In the genomic region with DNA sequence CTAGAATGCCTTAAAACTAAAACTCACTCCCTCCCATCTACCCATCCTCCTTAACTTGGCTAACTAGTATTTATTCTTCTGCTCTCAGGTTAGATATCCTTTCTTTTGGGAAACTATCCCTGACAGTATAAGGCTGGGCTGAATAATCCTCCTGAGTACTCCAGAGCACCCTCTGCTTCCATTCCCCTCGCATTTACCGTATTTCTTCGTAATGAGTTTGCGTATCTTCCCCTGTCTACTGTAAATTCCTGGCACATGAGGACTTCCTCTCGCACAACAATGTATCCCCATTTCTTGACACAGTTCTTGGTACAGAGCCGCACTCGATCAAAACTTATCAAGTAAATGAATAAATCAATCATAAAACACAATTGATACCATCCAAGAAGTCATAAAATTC, we compare ENCODE assay signal across 16 cellular contexts.
DNase-seq lines count a peak whose midpoint lies in the region; TF ChIP-seq lines count a peak whose summit lies in the region.
"Had no signal": no experiment of that assay in that cellular context is flagged by ENCODE, and none has a peak within 500 bp of the region (broad histone marks: within the 10 kb centered on the region; RNA-seq: fewer than 3 reads in every experiment).

No MANE protein-coding gene starts in this region.

- H2BK120ac ChIP-seq in mesenchymal stem cell (ENCODE audit: low read depth, low read length) = no peak overlapping the region

- H3K18ac ChIP-seq in mesenchymal stem cell (ENCODE audit: low read depth in 1 of 2, low read length in 2 of 2) = no peak overlapping the region

- no peaks in the 10 kb centered on the region for H3K9me2 ChIP-seq in DOHH2 (replicated peaks; ENCODE audit: control insufficient read depth, low read length)
- no peaks in the 10 kb centered on the region for H3K9me2 ChIP-seq in PC-9 (ENCODE audit: insufficient read depth)
- H3K9me2 ChIP-seq: SK-N-SH had no signal

- peak overlapping the region; percentile 84 for H3K4me2 ChIP-seq in DOHH2 (ENCODE audit: low read length)
- peak overlapping the region; percentile 73; the same call in 1 of the 2 replicates for H3K4me2 ChIP-seq in PC-9
- H3K4me2 ChIP-seq in mesenchymal stem cell (ENCODE audit: low read length, poor library complexity, severe bottlenecking) = no peak overlapping the region

- no peak overlapping the region for H2BK5ac ChIP-seq in mesenchymal stem cell (ENCODE audit: low read depth, low read length, poor library complexity, severe bottlenecking)

- no peak overlapping the region for H3K23ac ChIP-seq in mesenchymal stem cell (ENCODE audit: low read length in 2 of 2)

- DNase-seq in PC-9 (no peak), mesenchymal stem cell (no peak), esophagus muscularis mucosa (ENCODE audit: extremely low spot score) (no peak), retina (no peak), OCI-M2 (lab: John Stamatoyannopoulos, UW; ENCODE audit: unreplicated experiment) (no peak)
- DNase-seq: ACHN, AML-193, H7, NCI-H1417 treated with DMSO at 0.1 percent for 48 hours, NCI-H2029, NCI-H2171, NCI-H748 treated with DMSO at 0.1 percent for 48 hours, SHP77, SK-N-SH had no signal

- TF ChIP-seq EP300 in esophagus muscularis mucosa (IDR thresholded peaks at IDR 0.05) = no peak

- H3K14ac ChIP-seq in mesenchymal stem cell (ENCODE audit: low read length in 2 of 2) = no peak overlapping the region

- no peaks in the 10 kb centered on the region for H3K9me3 ChIP-seq in DOHH2 (ENCODE audit: control insufficient read depth, insufficient read depth, low read length)
- H3K9me3 ChIP-seq in PC-9 (ENCODE audit: insufficient read depth, low read depth) = no peaks in the 10 kb centered on the region
- H3K9me3 ChIP-seq in mesenchymal stem cell (ENCODE audit: control insufficient read depth, low read length) = no peaks in the 10 kb centered on the region
- no peaks in the 10 kb centered on the region for H3K9me3 ChIP-seq in esophagus muscularis mucosa
- H3K9me3 ChIP-seq: SK-N-SH had no signal

- H3K36me3 ChIP-seq in ACC112 (ENCODE audit: insufficient read depth, low read length) (no peaks in the 10 kb centered on the region), DOHH2 (ENCODE audit: control insufficient read depth, low read length) (no peaks in the 10 kb centered on the region), PC-9 (ENCODE audit: low read depth) (no peaks in the 10 kb centered on the region), mesenchymal stem cell (ENCODE audit: control insufficient read depth in 1 of 2, insufficient read depth in 2 of 2, low read depth in 1 of 2, low read length in 2 of 2) (no peaks in the 10 kb centered on the region), esophagus muscularis mucosa (no peaks in the 10 kb centered on the region)

- peak overlapping the region; percentile 52; the same call in 1 of the 2 replicates for H3K27ac ChIP-seq in ACC112 (ENCODE audit: low read depth, low read length)
- no peak overlapping the region for H3K27ac ChIP-seq in DOHH2 (ENCODE audit: low read depth, low read length)
- H3K27ac ChIP-seq in PC-9 = no peak overlapping the region
- no peak overlapping the region for H3K27ac ChIP-seq in mesenchymal stem cell (ENCODE audit: low read length, poor library complexity, severe bottlenecking)
- H3K27ac ChIP-seq in esophagus muscularis mucosa (replicated peaks in 1 of 4) = peak overlapping the region in 1 of 4 donors; percentile 66

- H4K8ac ChIP-seq in mesenchymal stem cell (ENCODE audit: low read length) = no peak overlapping the region

- no peaks in the 10 kb centered on the region; the same call in 1 of the 2 replicates for H3F3A ChIP-seq in DOHH2 (ENCODE audit: control insufficient read depth, insufficient read depth)
- H3F3A ChIP-seq in PC-9 (ENCODE audit: insufficient read depth, low read depth) = no peaks in the 10 kb centered on the region

- H3K4me1 ChIP-seq in ACC112 (ENCODE audit: control insufficient read depth, insufficient read depth, low read length, unreplicated experiment) (peaks cover 4% of the 10 kb centered on the region), DOHH2 (ENCODE audit: control insufficient read depth, low read length) (peaks cover 43% of the 10 kb centered on the region), PC-9 (replicated peaks; ENCODE audit: insufficient read depth) (0 out of 2 replicates have a peak, but pooled peaks cover 5% of the 10 kb centered on the region), mesenchymal stem cell (ENCODE audit: control insufficient read depth, insufficient read depth, low read depth, low read length) (peaks cover 7% of the 10 kb centered on the region), esophagus muscularis mucosa (peaks cover 5 to 14% (median 10%) of the 10 kb centered on the region in 4 donors)

- no peak overlapping the region for H2BK15ac ChIP-seq in mesenchymal stem cell (ENCODE audit: low read depth, poor library complexity, severe bottlenecking)

- peak overlapping the region in 1 of 2 experiments; percentile 48 for H2BK12ac ChIP-seq in mesenchymal stem cell (ENCODE audit: low read length in 2 of 2)

- H2AK5ac ChIP-seq in mesenchymal stem cell (ENCODE audit: low read length, severe bottlenecking) = no peak overlapping the region

- intact Hi-C loops in PC-9 (cut with micrococcal nuclease; ENCODE audit: unreplicated experiment) (loop anchor here (2.0 to 10.0 kb wide), 3 partner anchors 285 to 543 kb away; no protein-coding TSS in a partner anchor), esophagus muscularis mucosa (cut with DNase I) (loop anchor here (5.0 kb wide), 1 partner anchor 540 kb away; no protein-coding TSS in a partner anchor)

- no peak overlapping the region for H4K91ac ChIP-seq in mesenchymal stem cell (ENCODE audit: low read length)

- peak overlapping the region; percentile 52 for H2AFZ ChIP-seq in ACC112 (ENCODE audit: low read length, unreplicated experiment)
- no peak overlapping the region for H2AFZ ChIP-seq in PC-9
- H2AFZ ChIP-seq in mesenchymal stem cell (ENCODE audit: low read depth, low read length) = no peak overlapping the region

- 96% methylated on average over 5 of the region's 7 CpGs for WGBS in mesenchymal stem cell
- 96% methylated on average over 7 of the region's 7 CpGs for WGBS in esophagus muscularis mucosa

- H3K27me3 ChIP-seq in ACC112 (ENCODE audit: insufficient read depth, low read length) (no peaks in the 10 kb centered on the region), DOHH2 (ENCODE audit: control insufficient read depth, low read length) (no peaks in the 10 kb centered on the region), PC-9 (ENCODE audit: insufficient read depth, low read depth) (no peaks in the 10 kb centered on the region), mesenchymal stem cell (ENCODE audit: control insufficient read depth in 1 of 2, insufficient read depth in 1 of 2, low read length in 2 of 2) (no peaks in the 10 kb centered on the region), esophagus muscularis mucosa (no peaks in the 10 kb centered on the region)

- POLR2A ChIA-PET in PC-9 (lab: Charles Lee; ENCODE audit: unreplicated experiment) = no interaction called here

- CTCF ChIA-PET in PC-9 (lab: Charles Lee) = interaction anchor here (1.4 to 1.5 kb wide), 3 partner anchors 33 to 208 kb away, joined by 4 to 6 read pairs (median 5); no protein-coding TSS in a partner anchor

- H3K4me3 ChIP-seq in ACC112 (ENCODE audit: low read depth, low read length) (peak overlapping the region; percentile 66), DOHH2 (ENCODE audit: low read length) (no peak overlapping the region; the same call in 1 of the 2 replicates), PC-9 (no peak overlapping the region), mesenchymal stem cell (ENCODE audit: insufficient read depth in 1 of 2, low read depth in 1 of 2, low read length in 2 of 2) (no peak overlapping the region), esophagus muscularis mucosa (no peak overlapping the region)

- H3K4ac ChIP-seq in mesenchymal stem cell (ENCODE audit: low read depth in 1 of 2, low read length in 2 of 2) = no peak overlapping the region

- peak overlapping the region; percentile 79 for H3K9ac ChIP-seq in mesenchymal stem cell (ENCODE audit: low read length)
- H3K9ac ChIP-seq: SK-N-SH had no signal

- H3K79me1 ChIP-seq in mesenchymal stem cell (replicated peaks; ENCODE audit: low read length, poor library complexity, severe bottlenecking) = no peaks in the 10 kb centered on the region

- H4K20me1 ChIP-seq in DOHH2 (ENCODE audit: control insufficient read depth, insufficient read depth, low read depth, low read length) (no peaks in the 10 kb centered on the region), PC-9 (ENCODE audit: insufficient read depth) (no peaks in the 10 kb centered on the region)

- BruUV-seq in PC-9 (replicated peaks; lab: Mats Ljungman, UMichigan) = no TSS peak

- TF ChIP-seq POLR2A in esophagus muscularis mucosa (IDR thresholded peaks at IDR 0.05; ENCODE audit: low read depth) = no peak

- no peak for TF ChIP-seq CTCF in DOHH2 (IDR thresholded peaks at IDR 0.05; ENCODE audit: low read depth, low read length, poor library complexity, severe bottlenecking)
- no peak for TF ChIP-seq CTCF in PC-9 (conservative IDR thresholded peaks at IDR 0.05)
- no peak for TF ChIP-seq CTCF in esophagus muscularis mucosa (IDR thresholded peaks at IDR 0.05)

- H3K79me2 ChIP-seq in ACC112 (ENCODE audit: control insufficient read depth, insufficient read depth, low read length, unreplicated experiment) (no peaks in the 10 kb centered on the region), DOHH2 (ENCODE audit: control insufficient read depth, low read length) (no peaks in the 10 kb centered on the region), PC-9 (ENCODE audit: low read depth) (no peaks in the 10 kb centered on the region)
